Comparison of ENCODE assay signal across 11 cellular contexts in the genomic region with DNA sequence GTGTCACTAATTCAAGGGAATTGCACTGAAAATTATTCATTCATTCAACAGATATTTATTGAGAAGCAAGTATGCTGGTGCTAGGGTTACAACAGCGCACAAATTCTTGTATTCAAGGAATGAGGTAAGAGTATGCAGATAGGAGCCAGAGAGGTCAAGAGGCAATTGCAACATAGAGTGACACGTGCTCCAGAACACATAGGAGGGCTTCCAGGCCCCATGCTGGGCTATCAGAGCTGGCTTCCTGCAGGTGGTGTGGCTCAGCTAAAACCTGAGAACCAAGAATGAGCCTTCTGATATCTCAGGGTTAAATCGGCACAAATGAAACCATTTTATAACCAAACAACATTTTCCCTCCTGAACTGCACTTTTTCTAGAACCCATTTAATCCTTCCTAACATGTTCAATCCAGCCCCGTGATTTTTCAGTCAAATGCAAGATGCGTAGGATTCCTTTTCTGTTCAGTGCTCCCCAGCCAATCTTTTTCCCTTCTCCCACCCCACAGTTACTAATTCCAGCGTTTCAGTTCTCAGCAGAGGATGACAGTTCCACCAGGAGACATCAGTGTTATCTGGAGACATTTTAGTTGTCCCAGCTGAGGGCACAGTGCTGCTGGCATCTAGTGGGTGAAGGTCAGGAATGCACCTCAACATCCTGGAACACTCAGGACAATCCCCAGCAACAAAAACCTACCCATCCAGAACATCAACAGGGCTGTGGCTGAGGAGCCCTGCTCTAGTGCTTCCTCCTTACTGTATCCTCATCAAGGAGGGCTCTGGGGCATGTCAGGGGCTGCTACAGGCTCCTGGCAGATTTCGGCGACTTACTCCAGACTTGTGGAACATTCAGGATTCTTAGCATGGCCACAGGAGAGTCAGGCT. TPM values are rescaled to one million over a fixed set of nuclear protein-coding genes. Genes with fewer than 3 reads are reported as not detected.
A peak's percentile ranks its signal among the peaks of the same experiment; 100 is the strongest.
DNase-seq lines count a peak whose midpoint lies in the region; ATAC-seq and TF ChIP-seq lines count a peak whose summit lies in the region.
"Had no signal": no experiment of that assay in that cellular context is flagged by ENCODE, and none has a peak within 500 bp of the region (broad histone marks: within the 10 kb centered on the region; RNA-seq: fewer than 3 reads in every experiment).

No MANE protein-coding gene starts in this region.

- no peak overlapping the region for H3K4me3 Mint-ChIP-seq in naive thymus-derived CD4-positive, alpha-beta T cell

- H3K27ac ChIP-seq in naive thymus-derived CD4-positive, alpha-beta T cell (ENCODE audit: low read depth, low read length) = no peak overlapping the region
- H3K27ac ChIP-seq: tibial nerve had no signal

- no peaks in the 10 kb centered on the region for H3K9me3 ChIP-seq in naive thymus-derived CD4-positive, alpha-beta T cell (ENCODE audit: control insufficient read depth in 2 of 3, low read length in 3 of 3)
- H3K9me3 ChIP-seq: tibial nerve had no signal

- H3K27me3 Mint-ChIP-seq in naive thymus-derived CD4-positive, alpha-beta T cell = peaks cover 0 to 16% (median 0%) of the 10 kb centered on the region in 5 donors

- CTCF ChIA-PET in HEK293T (lab: Yijun Ruan, JAX) = no interaction called here
- CTCF ChIA-PET in naive thymus-derived CD4-positive, alpha-beta T cell (lab: Charles Lee) = no interaction called here

- H3K27ac Mint-ChIP-seq in naive thymus-derived CD4-positive, alpha-beta T cell = peak overlapping the region in 1 of 9 donors; percentile 9

- H3K4me1 Mint-ChIP-seq in naive thymus-derived CD4-positive, alpha-beta T cell = peaks cover 0 to 11% (median 0%) of the 10 kb centered on the region in 7 donors

- no peak for DNase-seq in HEK293T (ENCODE audit: extremely low spot score)
- DNase-seq in NCI-H2029 (lab: John Stamatoyannopoulos, UW) = peak; percentile 50
- peak; percentile 95 for DNase-seq in choroid plexus epithelial cell (ENCODE audit: low read depth)
- no peak for DNase-seq in naive thymus-derived CD4-positive, alpha-beta T cell
- DNase-seq in occipital lobe (lab: John Stamatoyannopoulos, UW) = no peak
- no peak for DNase-seq in activated effector memory CD4-positive, alpha-beta T cell treated with Interleukin-2 at 50 U/mL for 16 hours
- DNase-seq: kidney, NCI-H526 treated with DMSO at 0.1 percent for 48 hours had no signal

- peak; percentile 54 for ATAC-seq in naive thymus-derived CD4-positive, alpha-beta T cell
- ATAC-seq in HG02588 (IDR thresholded peaks at IDR 0.05; ENCODE audit: unreplicated experiment) (no peak), GM21737 (IDR thresholded peaks at IDR 0.05; ENCODE audit: unreplicated experiment) (no peak)

- H3K4me3 ChIP-seq in choroid plexus epithelial cell (ENCODE audit: low read depth, low read length) = no peak overlapping the region
- no peak overlapping the region for H3K4me3 ChIP-seq in naive thymus-derived CD4-positive, alpha-beta T cell (ENCODE audit: low read length)
- H3K4me3 ChIP-seq: tibial nerve had no signal

- H3K36me3 Mint-ChIP-seq in naive thymus-derived CD4-positive, alpha-beta T cell = peaks cover 0 to 2% (median 0%) of the 10 kb centered on the region in 5 donors

- H3K36me3 ChIP-seq in naive thymus-derived CD4-positive, alpha-beta T cell (ENCODE audit: control insufficient read depth in 2 of 3, insufficient read depth in 3 of 3, low read length in 3 of 3) = no peaks in the 10 kb centered on the region
- H3K36me3 ChIP-seq: tibial nerve had no signal

- intact Hi-C loops in naive thymus-derived CD4-positive, alpha-beta T cell (cut with micrococcal nuclease) = no loop called here

- POLR2A ChIA-PET in HEK293T (lab: Yijun Ruan, JAX) = no interaction called here
- POLR2A ChIA-PET in naive thymus-derived CD4-positive, alpha-beta T cell (lab: Charles Lee) = no interaction called here

- H3K4me1 ChIP-seq in naive thymus-derived CD4-positive, alpha-beta T cell (ENCODE audit: control insufficient read depth in 2 of 2, insufficient read depth in 2 of 2, low read length in 2 of 2) = no peaks in the 10 kb centered on the region

- no peaks in the 10 kb centered on the region for H3K27me3 ChIP-seq in naive thymus-derived CD4-positive, alpha-beta T cell (ENCODE audit: control insufficient read depth in 2 of 2, insufficient read depth in 2 of 2, low read length in 2 of 2)
- H3K27me3 ChIP-seq: tibial nerve had no signal

- no peak for TF ChIP-seq CTCF in choroid plexus epithelial cell (conservative IDR thresholded peaks at IDR 0.05; ENCODE audit: low read depth, low read length)

- H3K9me3 Mint-ChIP-seq in naive thymus-derived CD4-positive, alpha-beta T cell = no peaks in the 10 kb centered on the region

TF ChIP-seq in HEK293T, 16 proteins besides CTCF, POLR2A, EP300 and RAD21:
- no peak for TF ChIP-seq ARNT (IDR thresholded peaks at IDR 0.05)
- TF ChIP-seq, protein P1, sequence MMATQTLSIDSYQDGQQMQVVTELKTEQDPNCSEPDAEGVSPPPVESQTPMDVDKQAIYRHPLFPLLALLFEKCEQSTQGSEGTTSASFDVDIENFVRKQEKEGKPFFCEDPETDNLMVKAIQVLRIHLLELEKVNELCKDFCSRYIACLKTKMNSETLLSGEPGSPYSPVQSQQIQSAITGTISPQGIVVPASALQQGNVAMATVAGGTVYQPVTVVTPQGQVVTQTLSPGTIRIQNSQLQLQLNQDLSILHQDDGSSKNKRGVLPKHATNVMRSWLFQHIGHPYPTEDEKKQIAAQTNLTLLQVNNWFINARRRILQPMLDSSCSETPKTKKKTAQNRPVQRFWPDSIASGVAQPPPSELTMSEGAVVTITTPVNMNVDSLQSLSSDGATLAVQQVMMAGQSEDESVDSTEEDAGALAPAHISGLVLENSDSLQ (IDR thresholded peaks at IDR 0.05) = 0 out of 2 replicates have a peak, but pooled peaks have one; percentile 12

RNA-seq across cellular contexts. Expression of a gene that starts 13.3 kb away (rescaled TPM):
- 10 to 100 TPM in 1 of 5 experiments, 1 to 10 TPM in 2, under 1 TPM in 2; 0.35 to 20.5 (median 5.0) TPM for total RNA-seq in naive thymus-derived CD4-positive, alpha-beta T cell
- 1 to 10 TPM in 1 of 2 donors, under 1 TPM in 1; 0.34 to 1.3 TPM for polyA plus RNA-seq in naive thymus-derived CD4-positive, alpha-beta T cell
- 1.1 TPM for total RNA-seq in occipital lobe

RNA-seq across cellular contexts. Expression of a gene that starts 23.0 kb away (rescaled TPM):
- total RNA-seq in naive thymus-derived CD4-positive, alpha-beta T cell = 10 to 100 TPM in 1 of 5 experiments, 1 to 10 TPM in 1, under 1 TPM in 3; 0.66 to 22.5 (median 0.95) TPM
- not detected for polyA plus RNA-seq in naive thymus-derived CD4-positive, alpha-beta T cell
- 0.16 TPM for total RNA-seq in occipital lobe

RNA-seq across cellular contexts. Expression of a gene that starts 39.9 kb away (rescaled TPM):
- total RNA-seq in naive thymus-derived CD4-positive, alpha-beta T cell = 10 to 100 TPM in 2 of 5 experiments, 1 to 10 TPM in 1, under 1 TPM in 2; 0.41 to 34.9 (median 2.0) TPM
- polyA plus RNA-seq in naive thymus-derived CD4-positive, alpha-beta T cell = under 1 TPM in 1 of 2 donors, not detected in 1; 0.13 TPM
- total RNA-seq in occipital lobe = 0.31 TPM

Comparison
In these comparisons a context has a peak if more than half of its experiments do, and no peak if none do; other contexts are left out.
1. DNase-seq: peak in NCI-H2029 (single experiment) and choroid plexus epithelial cell (single experiment); none in HEK293T (single experiment), naive thymus-derived CD4-positive, alpha-beta T cell (0 of 9), occipital lobe (single experiment) and activated effector memory CD4-positive, alpha-beta T cell treated with Interleukin-2 at 50 U/mL for 16 hours (single experiment).